Comparison of ENCODE assay signal across 8 cellular contexts in the genomic region with DNA sequence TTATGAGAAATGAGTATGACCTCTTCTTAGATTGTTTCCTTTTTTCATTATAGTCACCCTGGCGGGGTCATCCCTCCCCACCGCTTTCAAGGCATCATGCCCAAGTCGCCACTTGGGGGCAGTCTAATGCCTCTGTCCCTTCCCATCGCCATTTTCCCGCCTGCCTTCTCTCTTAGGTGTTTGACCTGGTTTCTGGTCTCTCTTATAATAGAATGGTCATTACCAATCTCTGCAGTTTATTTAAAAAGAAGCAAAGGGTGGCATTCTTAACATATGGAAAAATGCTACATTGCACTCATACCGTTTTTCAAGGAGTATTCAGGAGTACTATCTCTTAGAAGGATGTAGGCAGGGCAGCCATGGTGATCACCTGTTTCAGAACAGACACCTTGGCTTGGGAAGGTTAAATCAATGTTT. TPM values are rescaled to one million over a fixed set of nuclear protein-coding genes. Genes with fewer than 3 reads are reported as not detected.
DNase-seq lines count a peak whose midpoint lies in the region; ATAC-seq and TF ChIP-seq lines count a peak whose summit lies in the region.

No MANE protein-coding gene starts in this region.

- TF ChIP-seq CTCF in CD8-positive, alpha-beta T cell (IDR thresholded peaks at IDR 0.05), result peak; percentile 59
- TF ChIP-seq CTCF in adrenal gland (IDR thresholded peaks at IDR 0.05), result peak; percentile 71 to 93 (median 87)
- TF ChIP-seq CTCF in right atrium auricular region (IDR thresholded peaks at IDR 0.05), result peak; percentile 76 to 89
- TF ChIP-seq CTCF in gastrocnemius medialis (IDR thresholded peaks at IDR 0.05 in 4 of 5, conservative IDR thresholded peaks at IDR 0.05 in 1 of 5), result peak; percentile 65 to 80 (median 76)

- no peaks in the 10 kb centered on the region for H3K36me3 Mint-ChIP-seq in CD8-positive, alpha-beta T cell
- H3K36me3 Mint-ChIP-seq in T-cell, result no peaks in the 10 kb centered on the region

- H3K27me3 Mint-ChIP-seq in CD8-positive, alpha-beta T cell (ENCODE audit: low read depth), result peaks cover 7% of the 10 kb centered on the region
- H3K27me3 Mint-ChIP-seq in T-cell, result peaks cover 0 to 11% of the 10 kb centered on the region in 2 donors

- H3K9me3 ChIP-seq in CD8-positive, alpha-beta T cell (ENCODE audit: low read length), result no peaks in the 10 kb centered on the region
- H3K9me3 ChIP-seq in adrenal gland (replicated peaks in 1 of 3), result no peaks in the 10 kb centered on the region
- H3K9me3 ChIP-seq in right atrium auricular region, result no peaks in the 10 kb centered on the region
- H3K9me3 ChIP-seq in gastrocnemius medialis, result no peaks in the 10 kb centered on the region

- no peaks in the 10 kb centered on the region for H3K9me3 Mint-ChIP-seq in CD8-positive, alpha-beta T cell
- no peaks in the 10 kb centered on the region for H3K9me3 Mint-ChIP-seq in T-cell

- CTCF ChIA-PET in CD8-positive, alpha-beta T cell (lab: Charles Lee), result interaction anchor here (0.7 to 9.1 kb wide), 10 partner anchors 9 to 616 kb away, joined by 3 to 65 read pairs (median 4); no protein-coding TSS in a partner anchor
- CTCF ChIA-PET in T-cell (lab: Charles Lee), result interaction anchor here (1.4 to 1.8 kb wide), 4 partner anchors 328 to 330 kb away, joined by 3 to 5 read pairs (median 5); no protein-coding TSS in a partner anchor

- no peak overlapping the region for H3K27ac ChIP-seq in CD8-positive, alpha-beta T cell (ENCODE audit: low read depth, low read length)
- no peak overlapping the region for H3K27ac ChIP-seq in adrenal gland
- H3K27ac ChIP-seq in right atrium auricular region, result no peak overlapping the region
- no peak overlapping the region for H3K27ac ChIP-seq in gastrocnemius medialis

- no peak overlapping the region for H3K27ac Mint-ChIP-seq in CD8-positive, alpha-beta T cell
- no peak overlapping the region for H3K27ac Mint-ChIP-seq in T-cell

- POLR2A ChIA-PET in CD8-positive, alpha-beta T cell (lab: Charles Lee), result no interaction called here
- POLR2A ChIA-PET in T-cell (lab: Charles Lee), result no interaction called here

- no peaks in the 10 kb centered on the region for H3K27me3 ChIP-seq in CD8-positive, alpha-beta T cell (ENCODE audit: insufficient read depth, low read length)
- no peaks in the 10 kb centered on the region for H3K27me3 ChIP-seq in adrenal gland
- no peaks in the 10 kb centered on the region for H3K27me3 ChIP-seq in right atrium auricular region
- H3K27me3 ChIP-seq in gastrocnemius medialis, result no peaks in the 10 kb centered on the region

- H3K4me1 ChIP-seq in CD8-positive, alpha-beta T cell (ENCODE audit: insufficient read depth, low read length), result no peaks in the 10 kb centered on the region
- H3K4me1 ChIP-seq in adrenal gland (replicated peaks in 1 of 2) (no peaks in the 10 kb centered on the region), right atrium auricular region (peaks cover 0 to 4% of the 10 kb centered on the region in 2 donors), gastrocnemius medialis (peaks cover 0 to 9% of the 10 kb centered on the region in 2 donors)

- in situ Hi-C loops in gastrocnemius medialis (cut with MboI; ENCODE audit: low sequenced_read_pairs in 4 of 4), result no loop called here

- H3K4me1 Mint-ChIP-seq in CD8-positive, alpha-beta T cell (ENCODE audit: low read depth), result no peaks in the 10 kb centered on the region
- no peaks in the 10 kb centered on the region for H3K4me1 Mint-ChIP-seq in T-cell

- H3K36me3 ChIP-seq in CD8-positive, alpha-beta T cell (ENCODE audit: insufficient read depth, low read length), result no peaks in the 10 kb centered on the region
- H3K36me3 ChIP-seq in adrenal gland (replicated peaks in 1 of 2) (no peaks in the 10 kb centered on the region), right atrium auricular region (no peaks in the 10 kb centered on the region), gastrocnemius medialis (no peaks in the 10 kb centered on the region)

- ATAC-seq in CD8-positive, alpha-beta T cell, result peak; percentile 71
- ATAC-seq in GM21723 (IDR thresholded peaks at IDR 0.05; ENCODE audit: unreplicated experiment) (peak; percentile 78), T-cell (replicated peaks in 1 of 4) (peak in 3 of 4 experiments; percentile 55 to 59 (median 57)), gastrocnemius medialis (peak; percentile 58 to 72), HG03108 (IDR thresholded peaks at IDR 0.05; ENCODE audit: unreplicated experiment) (no peak)

- TF ChIP-seq POLR2A in adrenal gland (IDR thresholded peaks at IDR 0.05) (no peak), gastrocnemius medialis (IDR thresholded peaks at IDR 0.05) (no peak)

- intact Hi-C loops in CD8-positive, alpha-beta T cell (cut with DNase I, micrococcal nuclease), result loop anchor here (1.0 to 5.0 kb wide), 3 partner anchors 327 to 609 kb away; no protein-coding TSS in a partner anchor
- intact Hi-C loops in adrenal gland (cut with DNase I) (loop anchor here (5.0 kb wide), 1 partner anchor 329 kb away; no protein-coding TSS in a partner anchor), gastrocnemius medialis (cut with DNase I; ENCODE audit: low total_unique reads) (loop anchor here (5.0 kb wide), 2 partner anchors 99 to 329 kb away; a partner anchor contains a TSS)

- DNase-seq in CD8-positive, alpha-beta T cell, result peak; percentile 13 to 71 (median 55)
- DNase-seq in NCI-H1436 (lab: John Stamatoyannopoulos, UW) (peak; percentile 72), T-cell (peak in 32 of 34 experiments; percentile 4 to 59 (median 44)), adrenal gland (peak; percentile 68 to 90 (median 77)), right atrium auricular region (ENCODE audit: low spot score) (peak; percentile 68), gastrocnemius medialis (peak; percentile 26 to 28)

- no peak overlapping the region for H3K4me3 ChIP-seq in CD8-positive, alpha-beta T cell (ENCODE audit: low read depth, low read length)
- H3K4me3 ChIP-seq in adrenal gland (no peak overlapping the region), right atrium auricular region (no peak overlapping the region), gastrocnemius medialis (no peak overlapping the region)

- H3K4me3 Mint-ChIP-seq in CD8-positive, alpha-beta T cell, result no peak overlapping the region
- no peak overlapping the region for H3K4me3 Mint-ChIP-seq in T-cell

- WGBS in adrenal gland, 4 donors, result 15 to 21% (median 16%) methylated on average over 6 of the region's 6 CpGs

RNA-seq across cellular contexts. Expression of a gene that starts 25.2 kb away (rescaled TPM):
- total RNA-seq in CD8-positive, alpha-beta T cell, result not detected
- not detected for total RNA-seq in T-cell
- under 1 TPM in 1 of 8 donors, not detected in 7; 0.14 TPM for total RNA-seq in adrenal gland
- polyA plus RNA-seq in adrenal gland, result not detected
- total RNA-seq in right atrium auricular region, result 1 to 10 TPM in 1 of 2 donors, under 1 TPM in 1; 0.70 to 2.0 TPM
- not detected for total RNA-seq in gastrocnemius medialis

RNA-seq across cellular contexts. Expression of a gene that starts 31.2 kb away (rescaled TPM):
- 10 to 100 TPM; 23.4 to 24.6 TPM for total RNA-seq in CD8-positive, alpha-beta T cell
- total RNA-seq in T-cell, result 10 to 100 TPM; 44.3 to 58.5 (median 53.0) TPM
- total RNA-seq in adrenal gland, result 10 to 100 TPM; 28.7 to 50.1 (median 35.6) TPM
- 10 to 100 TPM; 32.0 to 45.0 (median 36.2) TPM for polyA plus RNA-seq in adrenal gland
- 10 to 100 TPM; 24.0 to 29.0 TPM for total RNA-seq in right atrium auricular region
- total RNA-seq in gastrocnemius medialis, result 10 to 100 TPM; 15.0 to 27.4 (median 19.1) TPM

Comparison
In these comparisons a context has a peak if more than half of its experiments do, and no peak if none do; other contexts are left out.
1. DNase-seq: peak in every context shown above with its lines; median percentile 77 in adrenal gland; 72 in NCI-H1436; 68 in right atrium auricular region; 55 in CD8-positive, alpha-beta T cell; 44 in T-cell; 27 in gastrocnemius medialis.